ENCODE assay signal across 10 cellular contexts in the genomic region with DNA sequence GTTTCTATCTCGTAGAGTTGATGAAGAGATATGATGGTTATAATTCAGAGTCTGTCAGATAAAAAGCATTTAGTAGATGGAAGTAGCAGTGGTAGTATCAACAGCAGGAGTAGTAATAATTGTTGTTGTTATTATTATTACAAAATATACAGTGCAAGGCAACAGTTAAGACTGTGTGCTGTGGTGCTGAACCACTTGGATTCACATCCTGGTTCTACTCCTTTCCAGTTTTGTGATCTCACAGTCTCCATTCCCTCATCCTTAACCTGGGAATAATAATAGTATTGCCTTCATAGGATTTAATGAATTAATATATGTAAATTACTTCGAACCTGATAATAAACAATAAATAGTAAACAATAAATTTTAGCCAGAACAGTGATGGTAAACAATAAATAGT. TPM values are rescaled to one million over a fixed set of nuclear protein-coding genes. Genes with fewer than 3 reads are reported as not detected.
DNase-seq lines count a peak whose midpoint lies in the region; ATAC-seq, FAIRE-seq and TF ChIP-seq lines count a peak whose summit lies in the region.
"Had no signal": no experiment of that assay in that cellular context is flagged by ENCODE, and none has a peak within 500 bp of the region (broad histone marks: within the 10 kb centered on the region; RNA-seq: fewer than 3 reads in every experiment).

No MANE protein-coding gene starts in this region.

- no peaks in the 10 kb centered on the region for H3K79me2 ChIP-seq in GM23338 (replicated peaks; ENCODE audit: insufficient read depth)
- H3K79me2 ChIP-seq in astrocyte (ENCODE audit: insufficient read depth, low read length): peaks cover 16% of the 10 kb centered on the region
- H3K79me2 ChIP-seq in hepatocyte: no peaks in the 10 kb centered on the region

- H3K4me1 Mint-ChIP-seq in GM23338: peaks cover 39% of the 10 kb centered on the region
- peaks cover 39% of the 10 kb centered on the region for H3K4me1 Mint-ChIP-seq in astrocyte (ENCODE audit: low read depth, unreplicated experiment)
- H3K4me1 Mint-ChIP-seq: activated naive CD8-positive, alpha-beta T cell treated with anti-CD3 and anti-CD28 coated beads, Interleukin-2, amount 50 U/mL, for 24 hours had no signal

- no peak for ATAC-seq in GM23338
- ATAC-seq: activated naive CD8-positive, alpha-beta T cell treated with anti-CD3 and anti-CD28 coated beads, Interleukin-2, amount 50 U/mL, for 24 hours had no signal

- no peaks in the 10 kb centered on the region for H3K36me3 ChIP-seq in GM23338 (ENCODE audit: insufficient read depth)
- no peaks in the 10 kb centered on the region for H3K36me3 ChIP-seq in astrocyte (ENCODE audit: insufficient read depth, low read length)
- no peaks in the 10 kb centered on the region for H3K36me3 ChIP-seq in hepatocyte (replicated peaks; ENCODE audit: insufficient read depth, low read depth)
- no peaks in the 10 kb centered on the region for H3K36me3 ChIP-seq in skeletal muscle satellite cell (ENCODE audit: insufficient read depth, low read length)

- DNase-seq in GM23338 (ENCODE audit: low spot score) (no peak), astrocyte (ENCODE audit: low read depth) (no peak), hepatocyte (ENCODE audit: low spot score) (no peak), NCI-H1436 (lab: John Stamatoyannopoulos, UW) (no peak), AG08395 (ENCODE audit: low spot score) (no peak)
- DNase-seq in effector CD4-positive, alpha-beta T cell: no peak
- no peak for DNase-seq in activated CD4-positive, alpha-beta T cell treated with anti-CD3 and anti-CD28 coated beads, Interleukin-2, amount 50 U/mL, for 4 hours
- DNase-seq: activated CD4-positive, alpha-beta T cell treated with anti-CD3 and anti-CD28 coated beads for 1 hour; activated naive CD8-positive, alpha-beta T cell treated with anti-CD3 and anti-CD28 coated beads, Interleukin-2, amount 50 U/mL, for 24 hours had no signal

- H3K9me3 Mint-ChIP-seq in GM23338 (no peaks in the 10 kb centered on the region), astrocyte (ENCODE audit: unreplicated experiment) (no peaks in the 10 kb centered on the region)
- H3K9me3 Mint-ChIP-seq: activated naive CD8-positive, alpha-beta T cell treated with anti-CD3 and anti-CD28 coated beads, Interleukin-2, amount 50 U/mL, for 24 hours had no signal

- 93% methylated on average over 2 of the region's 2 CpGs for WGBS in hepatocyte (ENCODE audit: low lambda C conversion rate, missing lambda C conversion rate)

- no peaks in the 10 kb centered on the region for H3K27me3 ChIP-seq in GM23338 (ENCODE audit: insufficient read depth)
- no peaks in the 10 kb centered on the region for H3K27me3 ChIP-seq in astrocyte (ENCODE audit: insufficient read depth, low read length)
- H3K27me3 ChIP-seq in hepatocyte: no peaks in the 10 kb centered on the region
- H3K27me3 ChIP-seq in skeletal muscle satellite cell (ENCODE audit: control insufficient read depth, insufficient read depth, low read length): no peaks in the 10 kb centered on the region

- H3K4me1 ChIP-seq in GM23338 (ENCODE audit: insufficient read depth) (peaks cover 19% of the 10 kb centered on the region), astrocyte (ENCODE audit: insufficient read depth, low read length) (peaks cover 26% of the 10 kb centered on the region), hepatocyte (ENCODE audit: insufficient read depth) (peaks cover 27% of the 10 kb centered on the region), skeletal muscle satellite cell (ENCODE audit: control insufficient read depth, insufficient read depth, low read length) (peaks cover 35% of the 10 kb centered on the region)

- H3K4me3 Mint-ChIP-seq in GM23338 (no peak overlapping the region), astrocyte (ENCODE audit: unreplicated experiment) (peak overlapping the region; percentile 85)
- H3K4me3 Mint-ChIP-seq: activated naive CD8-positive, alpha-beta T cell treated with anti-CD3 and anti-CD28 coated beads, Interleukin-2, amount 50 U/mL, for 24 hours had no signal

- TF ChIP-seq CTCF in GM23338 (conservative IDR thresholded peaks at IDR 0.05; ENCODE audit: low read depth in 2 of 2): no peak
- no peak for TF ChIP-seq CTCF in astrocyte (IDR thresholded peaks at IDR 0.05; ENCODE audit: insufficient read depth, low read depth, low read length)
- TF ChIP-seq CTCF in hepatocyte (IDR thresholded peaks at IDR 0.05; ENCODE audit: poor library complexity): no peak

- H3K4me3 ChIP-seq in GM23338 (no peak overlapping the region), astrocyte (ENCODE audit: insufficient read depth, low read depth, low read length) (peak overlapping the region; percentile 68), hepatocyte (no peak overlapping the region), skeletal muscle satellite cell (ENCODE audit: low read length) (peak overlapping the region; percentile 73)

- H3K36me3 Mint-ChIP-seq in GM23338 (ENCODE audit: low read depth) (no peaks in the 10 kb centered on the region), astrocyte (ENCODE audit: low read depth, unreplicated experiment) (peaks cover 2% of the 10 kb centered on the region)

- H4K20me1 ChIP-seq in GM23338 (replicated peaks; ENCODE audit: insufficient read depth) (no peaks in the 10 kb centered on the region), astrocyte (ENCODE audit: insufficient read depth, low read length) (no peaks in the 10 kb centered on the region), hepatocyte (ENCODE audit: insufficient read depth, poor library complexity, severe bottlenecking) (no peaks in the 10 kb centered on the region)

- FAIRE-seq in astrocyte (lab: Jason Lieb, UNC): no peak

- H3K4me2 ChIP-seq in GM23338: peak overlapping the region; percentile 3; the same call in 1 of the 2 replicates
- peak overlapping the region; percentile 89 for H3K4me2 ChIP-seq in astrocyte (ENCODE audit: low read length)
- H3K4me2 ChIP-seq in hepatocyte: peak overlapping the region; percentile 69
- H3K4me2 ChIP-seq in skeletal muscle satellite cell (ENCODE audit: low read length): peak overlapping the region; percentile 86

- H2AFZ ChIP-seq in GM23338 (no peak overlapping the region), astrocyte (ENCODE audit: low read depth, low read length) (no peak overlapping the region), hepatocyte (no peak overlapping the region)

- H3K9me3 ChIP-seq in astrocyte (ENCODE audit: insufficient read depth, low read depth, low read length): no peaks in the 10 kb centered on the region
- H3K9me3 ChIP-seq in hepatocyte (ENCODE audit: low read depth): no peaks in the 10 kb centered on the region
- H3K9me3 ChIP-seq in skeletal muscle satellite cell (replicated peaks; ENCODE audit: low read length): no peaks in the 10 kb centered on the region

- H3K9ac ChIP-seq in astrocyte (ENCODE audit: low read length) (peak overlapping the region; percentile 87), skeletal muscle satellite cell (ENCODE audit: low read depth, low read length) (peak overlapping the region; percentile 85)

- H3K9me2 ChIP-seq in GM23338 (ENCODE audit: insufficient read depth): no peaks in the 10 kb centered on the region
- no peaks in the 10 kb centered on the region for H3K9me2 ChIP-seq in hepatocyte (replicated peaks; ENCODE audit: insufficient read depth)

- H3K27me3 Mint-ChIP-seq in GM23338 (ENCODE audit: insufficient read depth, low read depth, poor library complexity): no peaks in the 10 kb centered on the region
- H3K27me3 Mint-ChIP-seq in astrocyte (ENCODE audit: low read depth, unreplicated experiment): no peaks in the 10 kb centered on the region
- H3K27me3 Mint-ChIP-seq: activated naive CD8-positive, alpha-beta T cell treated with anti-CD3 and anti-CD28 coated beads, Interleukin-2, amount 50 U/mL, for 24 hours had no signal

- H3K27ac ChIP-seq in GM23338 (ENCODE audit: low read depth) (no peak overlapping the region), astrocyte (ENCODE audit: low read depth, low read length) (peak overlapping the region; percentile 96), hepatocyte (peak overlapping the region; percentile 87)

- H3K27ac Mint-ChIP-seq in GM23338: peak overlapping the region; percentile 53; the same call in 1 of the 2 replicates
- H3K27ac Mint-ChIP-seq in astrocyte (ENCODE audit: unreplicated experiment): peak overlapping the region; percentile 99
- H3K27ac Mint-ChIP-seq: activated naive CD8-positive, alpha-beta T cell treated with anti-CD3 and anti-CD28 coated beads, Interleukin-2, amount 50 U/mL, for 24 hours had no signal

- H3F3A ChIP-seq in GM23338 (replicated peaks; ENCODE audit: low read depth): no peaks in the 10 kb centered on the region

TF ChIP-seq in GM23338, 12 proteins besides CTCF, POLR2A, EP300 and RAD21 (continues in another document):
- TF ChIP-seq, protein P1, sequence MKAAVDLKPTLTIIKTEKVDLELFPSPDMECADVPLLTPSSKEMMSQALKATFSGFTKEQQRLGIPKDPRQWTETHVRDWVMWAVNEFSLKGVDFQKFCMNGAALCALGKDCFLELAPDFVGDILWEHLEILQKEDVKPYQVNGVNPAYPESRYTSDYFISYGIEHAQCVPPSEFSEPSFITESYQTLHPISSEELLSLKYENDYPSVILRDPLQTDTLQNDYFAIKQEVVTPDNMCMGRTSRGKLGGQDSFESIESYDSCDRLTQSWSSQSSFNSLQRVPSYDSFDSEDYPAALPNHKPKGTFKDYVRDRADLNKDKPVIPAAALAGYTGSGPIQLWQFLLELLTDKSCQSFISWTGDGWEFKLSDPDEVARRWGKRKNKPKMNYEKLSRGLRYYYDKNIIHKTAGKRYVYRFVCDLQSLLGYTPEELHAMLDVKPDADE (IDR thresholded peaks at IDR 0.05): no peak
- TF ChIP-seq STAT1 (IDR thresholded peaks at IDR 0.05; ENCODE audit: unreplicated experiment) (no peak), ZNF331 (CRISPR knock-in tag; IDR thresholded peaks at IDR 0.05; ENCODE audit: low read depth) (no peak)

RNA-seq across cellular contexts. Expression of a gene that starts 37.1 kb away (rescaled TPM):
- total RNA-seq in GM23338 (2014; rRNA removed; shearing (Covaris generic)): 18.6 and 23.3 TPM in 2 replicates
- 33.8 and 34.2 TPM in 2 replicates for polyA plus RNA-seq in GM23338 (2016; fragmentation: Nextera tagmentation; extraction: Ambion mirVana)
- total RNA-seq in astrocyte: 99.4 and 116 TPM in 2 replicates
- 25.0 and 34.9 TPM in 2 replicates for total RNA-seq in hepatocyte
- polyA plus RNA-seq in hepatocyte: 36.9 and 38.8 TPM in 2 replicates
- total RNA-seq in skeletal muscle satellite cell (2012; rRNA removed): 9.1 and 10.0 TPM in 2 replicates

Comparison
In these comparisons a context has a peak if more than half of its experiments do, and no peak if none do; other contexts are left out.
1. H3K4me2 ChIP-seq: peak in every context shown above with its lines; median percentile 89 in astrocyte; 86 in skeletal muscle satellite cell; 69 in hepatocyte; 3 in GM23338.
2. H3K4me3 ChIP-seq: peak in astrocyte (single experiment) and skeletal muscle satellite cell (single experiment); none in GM23338 (single experiment) and hepatocyte (single experiment).